ENCODE assay signal across 28 cellular contexts in genomic region chr1:206445861-206446495, GRCh38. TPM values are rescaled to one million over a fixed set of nuclear protein-coding genes. Genes with fewer than 3 reads are reported as not detected.
A peak's percentile ranks its signal among the peaks of the same experiment; 100 is the strongest.
DNase-seq lines count a peak whose midpoint lies in the region; ATAC-seq, FAIRE-seq and TF ChIP-seq lines count a peak whose summit lies in the region.
"Had no signal": no experiment of that assay in that cellular context is flagged by ENCODE, and none has a peak within 500 bp of the region (broad histone marks: within the 10 kb centered on the region; RNA-seq: fewer than 3 reads in every experiment).

No MANE protein-coding gene starts in this region.

- H3K4me1 ChIP-seq in HepG2 (ENCODE audit: insufficient read depth, low read length) (peaks cover 6% of the 10 kb centered on the region), right lobe of liver (no peaks in the 10 kb centered on the region), trophoblast cell (ENCODE audit: control insufficient read depth in 1 of 2, insufficient read depth in 2 of 2, low read length in 2 of 2) (peaks cover 0 to 3% of the 10 kb centered on the region in 2 experiments), Peyer's patch (no peaks in the 10 kb centered on the region), pancreas (peaks cover 0 to 7% (median 6%) of the 10 kb centered on the region in 3 donors)
- H3K4me1 ChIP-seq: A549 had no signal

- no peak overlapping the region for H4K12ac ChIP-seq in trophoblast cell (ENCODE audit: low read depth, low read length)

- H2AFZ ChIP-seq in HepG2 (ENCODE audit: low read length) (no peak overlapping the region), trophoblast cell (ENCODE audit: insufficient read depth, low read length, poor library complexity) (no peak overlapping the region)

- H3K79me1 ChIP-seq in trophoblast cell (ENCODE audit: low read length): no peaks in the 10 kb centered on the region

- H3K23ac ChIP-seq in trophoblast cell (ENCODE audit: low read length): no peak overlapping the region

- H3K27ac Mint-ChIP-seq in WTC11: 0 out of 2 replicates have a peak overlapping the region, but pooled peaks have one; percentile 15
- peak overlapping the region in 1 of 2 donors; percentile 27 for H3K27ac Mint-ChIP-seq in natural killer cell treated with Interleukin-12 subunit alpha and Interleukin-12 subunit beta and Interleukin-15 and Interleukin-18, amount 100 ng/mL, for 72 hours
- H3K27ac Mint-ChIP-seq: activated T-cell treated with anti-CD3 and anti-CD28 coated beads, Interleukin-2, amount 50 U/mL, for 24 hours; CD4-positive, alpha-beta T cell; naive thymus-derived CD4-positive, alpha-beta T cell had no signal

- BruUV-seq in HepG2 (replicated peaks; lab: Mats Ljungman, UMichigan): no TSS peak

- H3K4me1 Mint-ChIP-seq in WTC11: no peaks in the 10 kb centered on the region
- H3K4me1 Mint-ChIP-seq in natural killer cell treated with Interleukin-12 subunit alpha and Interleukin-12 subunit beta and Interleukin-15 and Interleukin-18, amount 100 ng/mL, for 72 hours (ENCODE audit: low read depth in 2 of 2): no peaks in the 10 kb centered on the region
- H3K4me1 Mint-ChIP-seq: central memory CD8-positive, alpha-beta T cell had no signal

- H3K18ac ChIP-seq in trophoblast cell (ENCODE audit: low read length): no peak overlapping the region

- TF ChIP-seq POLR2A in HepG2 (IDR thresholded peaks at IDR 0.05; ENCODE audit: insufficient read depth in 1 of 2, low read depth in 2 of 2, low read length in 2 of 2) (no peak), right lobe of liver (IDR thresholded peaks at IDR 0.05) (no peak), Peyer's patch (IDR thresholded peaks at IDR 0.05) (no peak)

- CTCF ChIA-PET in HepG2 (lab: Yijun Ruan, JAX; ENCODE audit: low intra/inter-chr PET ratio, low total read pairs): no interaction called here
- CTCF ChIA-PET in WTC11 (lab: Charles Lee): no interaction called here

- no peaks in the 10 kb centered on the region for H4K20me1 ChIP-seq in HepG2 (ENCODE audit: insufficient read depth, low read length)

- H3K36me3 ChIP-seq in HepG2 (replicated peaks in 1 of 2; ENCODE audit: control insufficient read depth in 1 of 2, insufficient read depth in 2 of 2, low read length in 2 of 2) (peaks cover 21 to 85% of the 10 kb centered on the region in 2 experiments; a peak in 4 of 5 replicates), right lobe of liver (peaks cover 0 to 16% (median 6%) of the 10 kb centered on the region in 4 donors), trophoblast cell (ENCODE audit: control insufficient read depth in 1 of 2, insufficient read depth in 2 of 2, low read length in 2 of 2) (peaks cover 40 to 53% of the 10 kb centered on the region in 2 experiments), Peyer's patch (peaks cover 0 to 35% (median 0%) of the 10 kb centered on the region in 3 donors), pancreas (no peaks in the 10 kb centered on the region)
- H3K36me3 ChIP-seq: uterus had no signal

- no peak overlapping the region for H3K9ac ChIP-seq in HepG2 (ENCODE audit: insufficient read depth, low read depth, low read length)
- no peak overlapping the region for H3K9ac ChIP-seq in trophoblast cell (ENCODE audit: low read length)

- ATAC-seq in HepG2 (no peak), right lobe of liver (no peak), WTC11 (no peak), pancreas (no peak)
- ATAC-seq in natural killer cell treated with Interleukin-12 subunit alpha and Interleukin-12 subunit beta and Interleukin-15 and Interleukin-18, amount 100 ng/mL, for 72 hours: no peak
- ATAC-seq: A549; foreskin keratinocyte; naive thymus-derived CD4-positive, alpha-beta T cell had no signal

- no peaks in the 10 kb centered on the region for H3K27me3 Mint-ChIP-seq in WTC11 (ENCODE audit: low read depth)
- H3K27me3 Mint-ChIP-seq in natural killer cell treated with Interleukin-12 subunit alpha and Interleukin-12 subunit beta and Interleukin-15 and Interleukin-18, amount 100 ng/mL, for 72 hours: no peaks in the 10 kb centered on the region
- H3K27me3 Mint-ChIP-seq: activated T-cell treated with anti-CD3 and anti-CD28 coated beads, Interleukin-2, amount 50 U/mL, for 24 hours; CD4-positive, alpha-beta T cell; central memory CD8-positive, alpha-beta T cell; naive thymus-derived CD4-positive, alpha-beta T cell; stimulated activated naive CD8-positive, alpha-beta T cell treated with anti-CD3 and anti-CD28 coated beads, Interleukin-15, Interleukin-2, amounts not matched to agents 100 ng/mL and 50 ng/mL, for 24 hours had no signal

- no peak overlapping the region for H2AK5ac ChIP-seq in trophoblast cell (ENCODE audit: low read length)

- no peak overlapping the region for H2BK5ac ChIP-seq in trophoblast cell (ENCODE audit: low read depth, low read length, poor library complexity)

- H3K9me3 Mint-ChIP-seq in WTC11: no peaks in the 10 kb centered on the region
- H3K9me3 Mint-ChIP-seq in natural killer cell treated with Interleukin-12 subunit alpha and Interleukin-12 subunit beta and Interleukin-15 and Interleukin-18, amount 100 ng/mL, for 72 hours: no peaks in the 10 kb centered on the region
- H3K9me3 Mint-ChIP-seq: activated T-cell treated with anti-CD3 and anti-CD28 coated beads, Interleukin-2, amount 50 U/mL, for 24 hours; CD4-positive, alpha-beta T cell; central memory CD8-positive, alpha-beta T cell; naive thymus-derived CD4-positive, alpha-beta T cell; stimulated activated naive CD8-positive, alpha-beta T cell treated with anti-CD3 and anti-CD28 coated beads, Interleukin-15, Interleukin-2, amounts not matched to agents 100 ng/mL and 50 ng/mL, for 24 hours had no signal

- no peak overlapping the region for H2BK120ac ChIP-seq in trophoblast cell (ENCODE audit: insufficient read depth, low read length, poor library complexity)

- H3K9me3 ChIP-seq in HepG2 (ENCODE audit: low read length): no peaks in the 10 kb centered on the region
- H3K9me3 ChIP-seq in right lobe of liver: no peaks in the 10 kb centered on the region
- H3K9me3 ChIP-seq in trophoblast cell (ENCODE audit: insufficient read depth, low read depth, low read length): peaks cover 5% of the 10 kb centered on the region
- no peaks in the 10 kb centered on the region for H3K9me3 ChIP-seq in Peyer's patch
- H3K9me3 ChIP-seq in pancreas: no peaks in the 10 kb centered on the region
- H3K9me3 ChIP-seq: A549, adrenal gland, esophagus squamous epithelium, heart right ventricle, SJCRH30, uterus had no signal

- H3K4me3 Mint-ChIP-seq in WTC11: no peak overlapping the region
- no peak overlapping the region for H3K4me3 Mint-ChIP-seq in natural killer cell treated with Interleukin-12 subunit alpha and Interleukin-12 subunit beta and Interleukin-15 and Interleukin-18, amount 100 ng/mL, for 72 hours
- H3K4me3 Mint-ChIP-seq: activated T-cell treated with anti-CD3 and anti-CD28 coated beads, Interleukin-2, amount 50 U/mL, for 24 hours; CD4-positive, alpha-beta T cell; central memory CD8-positive, alpha-beta T cell; naive thymus-derived CD4-positive, alpha-beta T cell; stimulated activated naive CD8-positive, alpha-beta T cell treated with anti-CD3 and anti-CD28 coated beads, Interleukin-15, Interleukin-2, amounts not matched to agents 100 ng/mL and 50 ng/mL, for 24 hours had no signal

- H2BK12ac ChIP-seq in trophoblast cell (ENCODE audit: low read length): no peak overlapping the region

- no peak overlapping the region for H4K8ac ChIP-seq in trophoblast cell (ENCODE audit: low read depth, low read length)

- H4K91ac ChIP-seq in trophoblast cell (ENCODE audit: low read depth, low read length): no peak overlapping the region

- no peak overlapping the region for H3K4ac ChIP-seq in trophoblast cell (ENCODE audit: low read depth, low read length)

- in situ Hi-C loops in HepG2 (cut with HindIII; ENCODE audit: extremely low pct_ligation_motif_present, low pct_unique_long_range_greater_than_20kb): no loop called here

- no peak for DNase-seq in HepG2 (ENCODE audit: low spot score)
- no peak for DNase-seq in right lobe of liver
- no peak for DNase-seq in WTC11 (ENCODE audit: low spot score)
- no peak for DNase-seq in trophoblast cell
- no peak for DNase-seq in Peyer's patch
- no peak for DNase-seq in pancreas
- no peak for DNase-seq in NCI-H1930 (lab: John Stamatoyannopoulos, UW)
- no peak for DNase-seq in natural killer cell treated with Interleukin-12 subunit alpha and Interleukin-12 subunit beta and Interleukin-15 and Interleukin-18, amount 100 ng/mL, for 72 hours (ENCODE audit: low spot score)
- DNase-seq: activated T-cell treated with anti-CD3 and anti-CD28 coated beads, Interleukin-2, amount 50 U/mL, for 24 hours; CD4-positive, alpha-beta T cell; esophagus squamous epithelium; foreskin keratinocyte; midbrain; naive thymus-derived CD4-positive, alpha-beta T cell; NCI-H1048; NCI-H187; NCI-H526; stimulated activated CD4-positive, alpha-beta T cell treated with anti-CD3 and anti-CD28 coated beads, Interleukin-2, amount 100 ng/mL, for 24 hours had no signal

- no peak overlapping the region for H3K27ac ChIP-seq in HepG2 (ENCODE audit: extremely low read length, insufficient read depth, low read length)
- H3K27ac ChIP-seq in right lobe of liver: no peak overlapping the region
- no peak overlapping the region for H3K27ac ChIP-seq in trophoblast cell (ENCODE audit: low read depth, low read length)
- no peak overlapping the region for H3K27ac ChIP-seq in Peyer's patch
- H3K27ac ChIP-seq in pancreas: peak overlapping the region in 1 of 4 donors; percentile 37
- H3K27ac ChIP-seq: A549, foreskin keratinocyte, SJCRH30 had no signal

- WGBS in HepG2 (ENCODE audit: low lambda C conversion rate): 98% methylated on average over 10 of the region's 10 CpGs
- 98% methylated on average over 7 of the region's 10 CpGs for WGBS in right lobe of liver (ENCODE audit: insufficient coverage, low coverage, low lambda C conversion rate, missing lambda C conversion rate)
- no CpG with 5 or more reads among the region's 10 CpGs for WGBS in trophoblast cell (ENCODE audit: extremely low coverage, insufficient coverage, insufficient read length)
- WGBS in pancreas, 2 donors: 88 to 91% methylated on average over 10 of the region's 10 CpGs

- TF ChIP-seq RAD21 in HepG2 (CRISPR knock-in tag; IDR thresholded peaks at IDR 0.05): no peak

- intact Hi-C loops in HepG2 (cut with micrococcal nuclease; ENCODE audit: unreplicated experiment) (no loop called here), right lobe of liver (cut with DNase I) (no loop called here), pancreas (cut with DNase I) (no loop called here)

- H3K14ac ChIP-seq in trophoblast cell (ENCODE audit: low read length): no peak overlapping the region

- FAIRE-seq in HepG2 (lab: Jason Lieb, UNC) (no peak), pancreas (lab: Jason Lieb, UNC) (no peak)
- FAIRE-seq: A549, keratinocyte, RCC 7860 had no signal

- no peaks in the 10 kb centered on the region for H3K27me3 ChIP-seq in HepG2 (ENCODE audit: control insufficient read depth in 1 of 2, insufficient read depth in 2 of 2, low read length in 2 of 2)
- H3K27me3 ChIP-seq in right lobe of liver: no peaks in the 10 kb centered on the region
- H3K27me3 ChIP-seq in trophoblast cell (ENCODE audit: insufficient read depth, low read length): no peaks in the 10 kb centered on the region
- no peaks in the 10 kb centered on the region for H3K27me3 ChIP-seq in Peyer's patch
- no peaks in the 10 kb centered on the region for H3K27me3 ChIP-seq in pancreas
- H3K27me3 ChIP-seq: adrenal gland, dorsolateral prefrontal cortex, esophagus squamous epithelium, foreskin keratinocyte, heart right ventricle, SJCRH30, uterus had no signal

- no peak overlapping the region for H3K4me2 ChIP-seq in HepG2 (ENCODE audit: low read depth, low read length)
- no peak overlapping the region for H3K4me2 ChIP-seq in trophoblast cell (ENCODE audit: low read length)
- H3K4me2 ChIP-seq: A549 had no signal

- TF ChIP-seq CTCF in HepG2 (CRISPR knock-in tag; IDR thresholded peaks at IDR 0.05) (no peak), right lobe of liver (IDR thresholded peaks at IDR 0.05) (no peak), WTC11 (IDR thresholded peaks at IDR 0.05) (no peak), Peyer's patch (IDR thresholded peaks at IDR 0.05) (no peak), pancreas (IDR thresholded peaks at IDR 0.05) (no peak)

- peaks cover 42% of the 10 kb centered on the region for H3K36me3 Mint-ChIP-seq in WTC11
- H3K36me3 Mint-ChIP-seq in natural killer cell treated with Interleukin-12 subunit alpha and Interleukin-12 subunit beta and Interleukin-15 and Interleukin-18, amount 100 ng/mL, for 72 hours: peaks cover 7% of the 10 kb centered on the region

- TF ChIP-seq EP300 in HepG2 (IDR thresholded peaks at IDR 0.05; ENCODE audit: low read depth in 2 of 2, low read length in 2 of 2): no peak
- no peak for TF ChIP-seq EP300 in HepG2 (CRISPR knock-in tag; IDR thresholded peaks at IDR 0.05; ENCODE audit: borderline replicate concordance)

- POLR2A ChIA-PET in HepG2 (lab: Yijun Ruan, JAX) (no interaction called here), WTC11 (lab: Charles Lee) (no interaction called here)

- no peak overlapping the region for H3K4me3 ChIP-seq in HepG2 (replicated peaks in 1 of 3; ENCODE audit: insufficient read depth in 1 of 3, low read depth in 2 of 3, low read length in 3 of 3)
- H3K4me3 ChIP-seq in right lobe of liver: no peak overlapping the region
- H3K4me3 ChIP-seq in trophoblast cell (ENCODE audit: low read depth, low read length): peak overlapping the region; percentile 23
- no peak overlapping the region for H3K4me3 ChIP-seq in Peyer's patch
- no peak overlapping the region for H3K4me3 ChIP-seq in pancreas
- H3K4me3 ChIP-seq: A549, adrenal gland, dorsolateral prefrontal cortex, esophagus squamous epithelium, heart right ventricle, SJCRH30, uterus had no signal

- H3K79me2 ChIP-seq in HepG2 (ENCODE audit: insufficient read depth, low read length): no peaks in the 10 kb centered on the region
- no peaks in the 10 kb centered on the region for H3K79me2 ChIP-seq in trophoblast cell (ENCODE audit: control insufficient read depth, insufficient read depth, low read length, poor library complexity)

RNA-seq across cellular contexts. Expression of gene IKBKE, which starts 24.3 kb away (rescaled TPM):
- total RNA-seq in HepG2 (2016; rRNA removed; fragmentation: Illumina TruSeq; extraction: Trizol) (4.0 and 5.8 TPM in 2 replicates), right lobe of liver (1 to 10 TPM in 5 of 6 experiments, under 1 TPM in 1; 0.86 to 2.7 (median 1.9) TPM), WTC11 (2021) (7.8 to 8.1 TPM (median 8.0 TPM) in 3 replicates), Peyer's patch (10 to 100 TPM in 3 of 4 donors, 1 to 10 TPM in 1; 5.6 to 31.4 (median 17.5) TPM), pancreas (1 to 10 TPM; 1.8 to 9.9 (median 3.1) TPM)
- 1.5 and 1.8 TPM in 2 replicates for total RNA-seq in HepG2 (2016; cell fraction: cytosol; rRNA removed; fragmentation: Illumina TruSeq; extraction: Trizol; ENCODE audit: low read depth)
- 4.8 and 5.0 TPM in 2 replicates for total RNA-seq in HepG2 (2016; cell fraction: insoluble cytoplasmic fraction; rRNA removed; fragmentation: Illumina TruSeq; extraction: Trizol)
- 3.2 and 5.3 TPM in 2 replicates for total RNA-seq in HepG2 (2016; cell fraction: membrane; rRNA removed; fragmentation: Illumina TruSeq; extraction: Trizol)
- 4.7 and 6.1 TPM in 2 replicates for total RNA-seq in HepG2 (2016; cell fraction: nucleus; rRNA removed; fragmentation: Illumina TruSeq; extraction: Trizol)
- polyA plus RNA-seq in HepG2 (2011; rRNA removed) (3.7 and 4.5 TPM in 2 replicates), pancreas (1 to 10 TPM; 3.4 to 6.4 TPM)
- 2.1 and 3.7 TPM in 2 replicates for polyA plus RNA-seq in HepG2 (2011; cell fraction: cytosol; rRNA removed)
- 11.0 and 15.9 TPM in 2 replicates for polyA plus RNA-seq in HepG2 (2011; cell fraction: nucleus; rRNA removed)
- polyA plus RNA-seq in HepG2 (2012): 0.95 and 1.4 TPM in 2 replicates
- 2.2 and 2.8 TPM in 2 replicates for polyA plus RNA-seq in HepG2 (2016; cell fraction: cytosol; fragmentation: Illumina TruSeq; extraction: Trizol; ENCODE audit: low read depth)
- polyA plus RNA-seq in HepG2 (2016; cell fraction: insoluble cytoplasmic fraction; fragmentation: Illumina TruSeq; extraction: Trizol; ENCODE audit: low read depth): 3.9 and 4.3 TPM in 2 replicates
- polyA plus RNA-seq in HepG2 (2016; cell fraction: membrane; fragmentation: Illumina TruSeq; extraction: Trizol; ENCODE audit: low read depth): 1.9 and 2.6 TPM in 2 replicates
- polyA plus RNA-seq in HepG2 (2016; cell fraction: nucleus; fragmentation: Illumina TruSeq; extraction: Trizol; ENCODE audit: insufficient read depth, low read depth): 7.2 and 7.3 TPM in 2 replicates
- 8.9 and 22.1 TPM in 2 replicates for polyA minus RNA-seq in HepG2 (2011; rRNA and poly(A)+ RNA removed; ENCODE audit: low replicate concordance)
- 1.3 and 2.0 TPM in 2 replicates for polyA minus RNA-seq in HepG2 (2011; cell fraction: cytosol; rRNA and poly(A)+ RNA removed)
- 7.3 and 8.9 TPM in 2 replicates for polyA minus RNA-seq in HepG2 (2011; cell fraction: nucleus; rRNA and poly(A)+ RNA removed)
- polyA plus RNA-seq in trophoblast cell (2013): 3.0 and 3.3 TPM in 2 replicates
- total RNA-seq in natural killer cell treated with Interleukin-12 subunit alpha and Interleukin-12 subunit beta and Interleukin-15 and Interleukin-18, amount 100 ng/mL, for 72 hours: 10 to 100 TPM; 50.8 to 53.3 TPM
